32 cellular contexts compared by ENCODE assay signal in genomic region chr1:219354962-219355361, GRCh38.
"Had no signal": no experiment of that assay in that cellular context is flagged by ENCODE, and none has a peak within 500 bp of the region (broad histone marks: within the 10 kb centered on the region; RNA-seq: fewer than 3 reads in every experiment).

No MANE protein-coding gene starts in this region.

- H3K27ac Mint-ChIP-seq: activated CD4-positive, alpha-beta memory T cell treated with anti-CD3 and anti-CD28 coated beads for 36 hours; activated CD4-positive, alpha-beta T cell treated with anti-CD3 and anti-CD28 coated beads for 36 hours; activated CD4-positive, alpha-beta T cell treated with anti-CD3 and anti-CD28 coated beads, Interleukin-2, amount 10 ng/mL, durations not matched to agents 24 days and 14 days; activated CD8-positive, alpha-beta memory T cell treated with anti-CD3 and anti-CD28 coated beads, Interleukin-2, amount 10 ng/mL, durations not matched to agents 7 days and 5 days; activated CD8-positive, alpha-beta T cell treated with anti-CD3 and anti-CD28 coated beads, Interleukin-2, amount 10 ng/mL, durations not matched to agents 7 days and 5 days; activated naive CD4-positive, alpha-beta T cell treated with anti-CD3 and anti-CD28 coated beads for 36 hours; activated naive CD4-positive, alpha-beta T cell treated with anti-CD3 and anti-CD28 coated beads, Interleukin-2, amount 50 U/mL, for 24 hours; activated naive CD8-positive, alpha-beta T cell treated with anti-CD3 and anti-CD28 coated beads for 36 hours; activated T-helper 1 cell treated with anti-CD3 and anti-CD28 coated beads, Interleukin-12 subunit alpha, Interleukin-12 subunit beta, Interleukin-2, Interleukin-4 antibody, amounts not matched to agents 30 ng/mL and 10 ng/mL and 1 ng/mL, durations not matched to agents 14 hours and 24 hours and 36 hours; activated T-helper 2 cell treated with anti-CD3 and anti-CD28 coated beads, Interferon-gamma antibody, Interleukin-2, Interleukin-4, amounts not matched to agents 10 μg/mL and 5 μg/mL and 100 μg/mL, durations not matched to agents 14 hours and 24 hours and 36 hours; dendritic cell treated with granulocyte-macrophage colony-stimulating factor and Interleukin-4, amounts not matched to agents 40 ng/mL and 50 ng/mL, for 4 days; T-helper 17 cell; T-helper 2 cell treated with Interferon-gamma antibody and Interleukin-4, amounts not matched to agents 5 μg/mL and 100 μg/mL, for 36 hours had no signal

- H3K4me1 Mint-ChIP-seq: activated CD4-positive, alpha-beta T cell treated with anti-CD3 and anti-CD28 coated beads for 36 hours; activated CD4-positive, alpha-beta T cell treated with anti-CD3 and anti-CD28 coated beads, Interleukin-2, amount 10 ng/mL, durations not matched to agents 24 days and 14 days; activated CD8-positive, alpha-beta memory T cell treated with anti-CD3 and anti-CD28 coated beads, Interleukin-2, amount 10 ng/mL, durations not matched to agents 7 days and 5 days; activated naive CD4-positive, alpha-beta T cell treated with anti-CD3 and anti-CD28 coated beads, Interleukin-2, amount 50 U/mL, for 24 hours; activated naive CD8-positive, alpha-beta T cell treated with anti-CD3 and anti-CD28 coated beads for 36 hours; central memory CD8-positive, alpha-beta T cell; T-helper 17 cell had no signal

- H3K27ac ChIP-seq: brain microvascular endothelial cell, coronary artery, dorsolateral prefrontal cortex, epithelial cell of prostate, esophagus squamous epithelium, WERI-Rb-1 had no signal

- ATAC-seq: activated CD4-positive, alpha-beta T cell treated with anti-CD3 and anti-CD28 coated beads for 36 hours; activated CD8-positive, alpha-beta memory T cell treated with anti-CD3 and anti-CD28 coated beads, Interleukin-2, amount 10 ng/mL, durations not matched to agents 7 days and 5 days; activated CD8-positive, alpha-beta T cell treated with anti-CD3 and anti-CD28 coated beads, Interleukin-2, amount 10 ng/mL, durations not matched to agents 7 days and 5 days; T-helper 17 cell had no signal

- DNase-seq: activated CD4-positive, alpha-beta memory T cell treated with anti-CD3 and anti-CD28 coated beads for 36 hours; activated CD4-positive, alpha-beta T cell treated with anti-CD3 and anti-CD28 coated beads for 36 hours; activated CD4-positive, alpha-beta T cell treated with anti-CD3 and anti-CD28 coated beads, Interleukin-2, amount 10 ng/mL, durations not matched to agents 24 days and 14 days; activated CD4-positive, CD25-positive, alpha-beta regulatory T cell; activated CD4-positive, CD25-positive, alpha-beta regulatory T cell treated with anti-CD3 and anti-CD28 coated beads, Interleukin-2, amount 50 U/mL, for 72 hours; activated CD8-positive, alpha-beta memory T cell treated with anti-CD3 and anti-CD28 coated beads, Interleukin-2, amount 10 ng/mL, durations not matched to agents 7 days and 5 days; activated CD8-positive, alpha-beta memory T cell treated with anti-CD3 and anti-CD28 coated beads, Interleukin-2, amount 50 U/mL, for 4 hours; activated CD8-positive, alpha-beta T cell treated with anti-CD3 and anti-CD28 coated beads, Interleukin-2, amount 10 ng/mL, durations not matched to agents 7 days and 5 days; activated effector memory CD4-positive, alpha-beta T cell treated with anti-CD3 and anti-CD28 coated beads, Interleukin-2, amount 50 U/mL, for 16 hours; activated naive CD4-positive, alpha-beta T cell treated with anti-CD3 and anti-CD28 coated beads for 36 hours; activated naive CD8-positive, alpha-beta T cell treated with anti-CD3 and anti-CD28 coated beads for 36 hours; activated T-cell treated with anti-CD3 and anti-CD28 coated beads, Interleukin-2, amount 50 U/mL, for 1 hour; activated T-cell treated with anti-CD3 and anti-CD28 coated beads, Interleukin-2, amount 50 U/mL, for 48 hours; anterior cingulate cortex; brain microvascular endothelial cell; dorsolateral prefrontal cortex; effector memory CD4-positive, alpha-beta T cell; esophagus squamous epithelium; foreskin fibroblast; head of caudate nucleus; T-helper 1 cell; T-helper 17 cell; T1000; WERI-Rb-1 had no signal

- H3K27me3 ChIP-seq: brain microvascular endothelial cell, dorsolateral prefrontal cortex, esophagus squamous epithelium had no signal

- H3K4me3 ChIP-seq: coronary artery, dorsolateral prefrontal cortex, esophagus squamous epithelium had no signal

- H3K9me3 ChIP-seq: esophagus squamous epithelium had no signal

- H3K36me3 ChIP-seq: brain microvascular endothelial cell, esophagus squamous epithelium, WERI-Rb-1 had no signal

- H3K36me3 Mint-ChIP-seq: activated CD4-positive, alpha-beta memory T cell treated with anti-CD3 and anti-CD28 coated beads for 36 hours; activated CD8-positive, alpha-beta memory T cell treated with anti-CD3 and anti-CD28 coated beads, Interleukin-2, amount 10 ng/mL, durations not matched to agents 7 days and 5 days; activated naive CD4-positive, alpha-beta T cell treated with anti-CD3 and anti-CD28 coated beads, Interleukin-2, amount 50 U/mL, for 24 hours; activated naive CD8-positive, alpha-beta T cell treated with anti-CD3 and anti-CD28 coated beads for 36 hours had no signal

- H3K9me3 Mint-ChIP-seq: activated CD4-positive, alpha-beta memory T cell treated with anti-CD3 and anti-CD28 coated beads for 36 hours; activated CD4-positive, alpha-beta T cell treated with anti-CD3 and anti-CD28 coated beads, Interleukin-2, amount 10 ng/mL, durations not matched to agents 24 days and 14 days; activated naive CD4-positive, alpha-beta T cell treated with anti-CD3 and anti-CD28 coated beads for 36 hours; activated naive CD4-positive, alpha-beta T cell treated with anti-CD3 and anti-CD28 coated beads, Interleukin-2, amount 50 U/mL, for 24 hours; activated T-helper 1 cell treated with anti-CD3 and anti-CD28 coated beads, Interleukin-12 subunit alpha, Interleukin-12 subunit beta, Interleukin-2, Interleukin-4 antibody, amounts not matched to agents 30 ng/mL and 10 ng/mL and 1 ng/mL, durations not matched to agents 14 hours and 24 hours and 36 hours; activated T-helper 2 cell treated with anti-CD3 and anti-CD28 coated beads, Interferon-gamma antibody, Interleukin-2, Interleukin-4, amounts not matched to agents 10 μg/mL and 5 μg/mL and 100 μg/mL, durations not matched to agents 14 hours and 24 hours and 36 hours; T-helper 2 cell treated with Interferon-gamma antibody and Interleukin-4, amounts not matched to agents 5 μg/mL and 100 μg/mL, for 36 hours had no signal

- H3K4me3 Mint-ChIP-seq: activated CD4-positive, alpha-beta memory T cell treated with anti-CD3 and anti-CD28 coated beads for 36 hours; activated CD4-positive, alpha-beta T cell treated with anti-CD3 and anti-CD28 coated beads for 36 hours; activated CD4-positive, alpha-beta T cell treated with anti-CD3 and anti-CD28 coated beads, Interleukin-2, amount 10 ng/mL, durations not matched to agents 24 days and 14 days; activated CD8-positive, alpha-beta memory T cell treated with anti-CD3 and anti-CD28 coated beads, Interleukin-2, amount 10 ng/mL, durations not matched to agents 7 days and 5 days; activated CD8-positive, alpha-beta T cell treated with anti-CD3 and anti-CD28 coated beads, Interleukin-2, amount 10 ng/mL, durations not matched to agents 7 days and 5 days; activated naive CD4-positive, alpha-beta T cell treated with anti-CD3 and anti-CD28 coated beads for 36 hours; activated naive CD4-positive, alpha-beta T cell treated with anti-CD3 and anti-CD28 coated beads, Interleukin-2, amount 50 U/mL, for 24 hours; activated naive CD8-positive, alpha-beta T cell treated with anti-CD3 and anti-CD28 coated beads for 36 hours; activated T-helper 1 cell treated with anti-CD3 and anti-CD28 coated beads, Interleukin-12 subunit alpha, Interleukin-12 subunit beta, Interleukin-2, Interleukin-4 antibody, amounts not matched to agents 30 ng/mL and 10 ng/mL and 1 ng/mL, durations not matched to agents 14 hours and 24 hours and 36 hours; central memory CD8-positive, alpha-beta T cell; dendritic cell treated with granulocyte-macrophage colony-stimulating factor and Interleukin-4, amounts not matched to agents 40 ng/mL and 50 ng/mL, for 4 days; T-helper 17 cell; T-helper 2 cell treated with Interferon-gamma antibody and Interleukin-4, amounts not matched to agents 5 μg/mL and 100 μg/mL, for 36 hours had no signal

- H3K27me3 Mint-ChIP-seq: activated CD4-positive, alpha-beta memory T cell treated with anti-CD3 and anti-CD28 coated beads for 36 hours; activated CD4-positive, alpha-beta T cell treated with anti-CD3 and anti-CD28 coated beads, Interleukin-2, amount 10 ng/mL, durations not matched to agents 24 days and 14 days; activated CD8-positive, alpha-beta memory T cell treated with anti-CD3 and anti-CD28 coated beads, Interleukin-2, amount 10 ng/mL, durations not matched to agents 7 days and 5 days; central memory CD8-positive, alpha-beta T cell; dendritic cell treated with granulocyte-macrophage colony-stimulating factor and Interleukin-4, amounts not matched to agents 40 ng/mL and 50 ng/mL, for 4 days; T-helper 17 cell had no signal

- H3K4me1 ChIP-seq: esophagus squamous epithelium had no signal
